ENCODE assay signal across 8 cellular contexts in genomic region chr9:38227061-38227540, GRCh38.
DNase-seq lines count a peak whose midpoint lies in the region; ATAC-seq, FAIRE-seq and TF ChIP-seq lines count a peak whose summit lies in the region.

No MANE protein-coding gene starts in this region.

- no peak overlapping the region for H3K9ac ChIP-seq in endothelial cell of umbilical vein (replicated peaks; ENCODE audit: extremely low read depth, insufficient read depth, low read length)

- no peaks in the 10 kb centered on the region for H3K79me2 ChIP-seq in endothelial cell of umbilical vein (ENCODE audit: control insufficient read depth, insufficient read depth, low read length)

- dilution Hi-C loops in endothelial cell of umbilical vein (cut with MboI; ENCODE audit: extremely low pct_ligation_motif_present, low sequenced_read_pairs), result no loop called here

- H3K4me1 ChIP-seq in endothelial cell of umbilical vein (ENCODE audit: control insufficient read depth, extremely low read depth, insufficient read depth, low read length) (no peaks in the 10 kb centered on the region), vagina (peaks cover 10% of the 10 kb centered on the region), stomach (peaks cover 5 to 16% (median 10%) of the 10 kb centered on the region in 4 donors)

- peaks cover 20 to 21% of the 10 kb centered on the region in 2 experiments for H3K27me3 ChIP-seq in endothelial cell of umbilical vein (ENCODE audit: control insufficient read depth in 2 of 2, insufficient read depth in 2 of 2, low read length in 2 of 2)
- no peaks in the 10 kb centered on the region for H3K27me3 ChIP-seq in vagina
- H3K27me3 ChIP-seq in stomach, result peaks cover 0 to 29% (median 0%) of the 10 kb centered on the region in 3 donors

- DNase-seq in HT-29 (ENCODE audit: low spot score), result peak; percentile 63
- DNase-seq in NK-92 (lab: John Stamatoyannopoulos, UW; ENCODE audit: unreplicated experiment), result peak; percentile 13
- peak; percentile 75 for DNase-seq in activated CD8-positive, alpha-beta memory T cell treated with anti-CD3 and anti-CD28 coated beads for 24 hours
- peak; percentile 61 for DNase-seq in endothelial cell of umbilical vein (ENCODE audit: low read depth, low spot score)
- peak; percentile 89 for DNase-seq in non-pigmented ciliary epithelial cell (ENCODE audit: low read depth)
- peak; percentile 74 to 93 for DNase-seq in vagina (ENCODE audit: extremely low spot score in 2 of 2)
- no peak for DNase-seq in stomach

- intact Hi-C loops in endothelial cell of umbilical vein (cut with micrococcal nuclease), result no loop called here
- intact Hi-C loops in vagina (cut with DNase I), result no loop called here
- intact Hi-C loops in stomach (cut with DNase I; ENCODE audit: low total_unique reads), result no loop called here

- POLR2A ChIA-PET in endothelial cell of umbilical vein (lab: Charles Lee), result no interaction called here

- H3K9me3 ChIP-seq in endothelial cell of umbilical vein (replicated peaks; ENCODE audit: control insufficient read depth, insufficient read depth, low read length) (no peaks in the 10 kb centered on the region), vagina (no peaks in the 10 kb centered on the region), stomach (no peaks in the 10 kb centered on the region)

- no peak overlapping the region for H3K4me2 ChIP-seq in endothelial cell of umbilical vein (ENCODE audit: insufficient read depth, low read length)

- ATAC-seq in GM18858 (IDR thresholded peaks at IDR 0.05; ENCODE audit: unreplicated experiment), result peak; percentile 57

- 2 to 5% (median 2%) methylated on average over 10 to 12 of the region's 12 CpGs for WGBS in stomach, 5 donors

- H3K36me3 ChIP-seq in endothelial cell of umbilical vein (ENCODE audit: control insufficient read depth in 2 of 2, extremely low read depth in 1 of 2, insufficient read depth in 2 of 2, low read length in 2 of 2) (no peaks in the 10 kb centered on the region), vagina (no peaks in the 10 kb centered on the region), stomach (no peaks in the 10 kb centered on the region)

- TF ChIP-seq CTCF in endothelial cell of umbilical vein (IDR thresholded peaks at IDR 0.05; ENCODE audit: extremely low read depth in 1 of 2, insufficient read depth in 1 of 2, low read depth in 1 of 2, low read length in 2 of 2) (no peak), vagina (IDR thresholded peaks at IDR 0.05) (no peak), stomach (IDR thresholded peaks at IDR 0.05) (no peak)

- TF ChIP-seq POLR2A in endothelial cell of umbilical vein (IDR thresholded peaks at IDR 0.05; ENCODE audit: low read depth, low read length) (no peak), vagina (IDR thresholded peaks at IDR 0.05) (no peak), stomach (IDR thresholded peaks at IDR 0.05) (no peak)

- H3K27ac ChIP-seq in endothelial cell of umbilical vein (ENCODE audit: insufficient read depth, low read depth, low read length) (no peak overlapping the region), vagina (no peak overlapping the region), stomach (no peak overlapping the region)

- H2AFZ ChIP-seq in endothelial cell of umbilical vein (ENCODE audit: low read depth, low read length), result no peak overlapping the region

- no peaks in the 10 kb centered on the region for H4K20me1 ChIP-seq in endothelial cell of umbilical vein (replicated peaks; ENCODE audit: control insufficient read depth, extremely low read depth, insufficient read depth, low read length)

- no peaks in the 10 kb centered on the region for H3K9me1 ChIP-seq in endothelial cell of umbilical vein (replicated peaks; ENCODE audit: control insufficient read depth, extremely low read depth, insufficient read depth, low read length)

- no peak for FAIRE-seq in endothelial cell of umbilical vein (lab: Jason Lieb, UNC)

- TF ChIP-seq EP300 in stomach (IDR thresholded peaks at IDR 0.05), result no peak

- CTCF ChIA-PET in endothelial cell of umbilical vein (lab: Charles Lee), result interaction anchor here (0.6 to 1.0 kb wide), 2 partner anchors 27 to 314 kb away, joined by 3 to 4 read pairs; no protein-coding TSS in a partner anchor

- no TSS peak for BruUV-seq in endothelial cell of umbilical vein (replicated peaks; lab: Mats Ljungman, UMichigan)

- H3K4me3 ChIP-seq in endothelial cell of umbilical vein (replicated peaks in 1 of 3; ENCODE audit: insufficient read depth in 1 of 3, low read depth in 1 of 3, low read length in 3 of 3), result no peak overlapping the region
- no peak overlapping the region for H3K4me3 ChIP-seq in vagina
- H3K4me3 ChIP-seq in stomach, result peak overlapping the region in 2 of 4 donors; percentile 13 to 15

TF ChIP-seq in endothelial cell of umbilical vein, 7 proteins besides CTCF, POLR2A, EP300 and RAD21:
- peak; percentile 49 for TF ChIP-seq EZH2 (IDR thresholded peaks at IDR 0.05; ENCODE audit: borderline replicate concordance, low read depth, low read length, severe bottlenecking)
- no peak for TF ChIP-seq JUN (IDR thresholded peaks at IDR 0.05; ENCODE audit: borderline replicate concordance, insufficient read depth, insufficient read length, low read depth)
- TF ChIP-seq MYC (IDR thresholded peaks at IDR 0.05; ENCODE audit: low read depth, low read length), result no peak
- no peak for TF ChIP-seq MAX (IDR thresholded peaks at IDR 0.05; ENCODE audit: insufficient read depth, insufficient read length)
